Comparison of ENCODE assay signal across 21 cellular contexts in genomic region chr5:139880416-139881144, GRCh38.
DNase-seq lines count a peak whose midpoint lies in the region; ATAC-seq, FAIRE-seq and TF ChIP-seq lines count a peak whose summit lies in the region.
"Had no signal": no experiment of that assay in that cellular context is flagged by ENCODE, and none has a peak within 500 bp of the region (broad histone marks: within the 10 kb centered on the region; RNA-seq: fewer than 3 reads in every experiment).

No MANE protein-coding gene starts in this region.

- H3K56ac ChIP-seq in H1 (replicated peaks; ENCODE audit: insufficient read length, low read depth, low read length), result no peak overlapping the region

- POLR2A ChIA-PET in SK-N-SH (lab: Yijun Ruan, JAX), result no interaction called here
- POLR2A ChIA-PET in H1 (lab: Charles Lee; ENCODE audit: partially characterized antibody), result interaction anchor here (0.6 kb wide), 1 partner anchor 73 kb away, joined by 3 read pairs; no protein-coding TSS in a partner anchor

- no peak overlapping the region for H2BK15ac ChIP-seq in H1 (ENCODE audit: low read length)

- peak overlapping the region; percentile 68; the same call in 1 of the 2 replicates for H2BK12ac ChIP-seq in H1 (ENCODE audit: low read depth, low read length)

- no peak overlapping the region for H2BK20ac ChIP-seq in H1 (ENCODE audit: low read length)

- H3K4ac ChIP-seq in H1 (replicated peaks; ENCODE audit: insufficient read length, low read depth, low read length), result no peak overlapping the region

- peak overlapping the region; percentile 26 for H4K8ac ChIP-seq in H1 (ENCODE audit: extremely low read depth, insufficient read depth, low read length)

- H3K4me2 ChIP-seq in SK-N-SH (no peak overlapping the region), H1 (ENCODE audit: insufficient read depth in 1 of 2, low read depth in 2 of 2, low read length in 2 of 2) (no peak overlapping the region)
- H3K4me2 ChIP-seq: KMS-11 had no signal

- no peak for TF ChIP-seq POLR2A in H1 (IDR thresholded peaks at IDR 0.05; ENCODE audit: control extremely low read depth in 1 of 2, low read depth in 2 of 2, low read length in 2 of 2)

- H3K23me2 ChIP-seq in H1 (ENCODE audit: low read depth, low read length), result 0 out of 2 replicates have a peak, but pooled peaks cover 1% of the 10 kb centered on the region

- no peak for ATAC-seq in SK-N-SH treated with all-trans-retinoic acid at 6 μM for 48 hours
- peak; percentile 8 for ATAC-seq in upper lobe of right lung
- ATAC-seq: natural killer cell had no signal

- H3K18ac ChIP-seq in H1 (ENCODE audit: extremely low read depth, low read length), result peak overlapping the region; percentile 48; the same call in 1 of the 2 replicates

- H4K20me1 ChIP-seq in SK-N-SH (ENCODE audit: insufficient read depth) (no peaks in the 10 kb centered on the region), H1 (replicated peaks in 1 of 2; ENCODE audit: control insufficient read depth in 1 of 2, insufficient read depth in 2 of 2, low read length in 2 of 2) (no peaks in the 10 kb centered on the region)

- no peak overlapping the region for H3K9ac ChIP-seq in SK-N-SH
- no peak overlapping the region for H3K9ac ChIP-seq in H1 (replicated peaks in 1 of 4; ENCODE audit: extremely low read depth in 1 of 4, low read depth in 3 of 4, low read length in 3 of 4)
- H3K9ac ChIP-seq: KMS-11 had no signal

- H3K4me1 ChIP-seq in SK-N-SH (ENCODE audit: control insufficient read depth in 1 of 2, insufficient read depth in 2 of 2, low read depth in 1 of 2, low read length in 1 of 2), result peaks cover 0 to 49% of the 10 kb centered on the region in 2 experiments; a peak in 1 of 4 replicates
- H3K4me1 ChIP-seq in H1 (replicated peaks in 1 of 4; ENCODE audit: control insufficient read depth in 3 of 4, insufficient read depth in 4 of 4, low read length in 3 of 4), result peaks cover 0 to 9% (median 0%) of the 10 kb centered on the region in 4 experiments; a peak in 3 of 7 replicates
- peaks cover 14% of the 10 kb centered on the region for H3K4me1 ChIP-seq in mesodermal cell (ENCODE audit: control insufficient read depth, insufficient read depth, low read length, poor library complexity, severe bottlenecking)
- no peaks in the 10 kb centered on the region for H3K4me1 ChIP-seq in upper lobe of right lung
- H3K4me1 ChIP-seq: pancreas had no signal

- no peaks in the 10 kb centered on the region for H3K9me2 ChIP-seq in SK-N-SH

- in situ Hi-C loops in GM13976 (cut with MboI; ENCODE audit: low sequenced_read_pairs, unreplicated experiment), result no loop called here

- peak overlapping the region; percentile 60; the same call in 1 of the 2 replicates for H2BK5ac ChIP-seq in H1 (ENCODE audit: low read depth, low read length)

- peak overlapping the region in 1 of 2 experiments; percentile 74; a peak in 2 of 4 replicates for H3K27ac ChIP-seq in SK-N-SH (ENCODE audit: low read depth in 2 of 2, low read length in 1 of 2)
- no peak overlapping the region for H3K27ac ChIP-seq in H1 (ENCODE audit: low read depth, low read length)
- H3K27ac ChIP-seq in mesodermal cell (ENCODE audit: low read depth, low read length, severe bottlenecking), result peak overlapping the region; percentile 10
- H3K27ac ChIP-seq in upper lobe of right lung, result no peak overlapping the region
- H3K27ac ChIP-seq: KMS-11, pancreas, VCaP had no signal

- peaks cover 2% of the 10 kb centered on the region; the same call in 1 of the 2 replicates for H3K79me1 ChIP-seq in H1 (ENCODE audit: low read depth, low read length)

- H2AFZ ChIP-seq in SK-N-SH (ENCODE audit: low read depth), result no peak overlapping the region
- H2AFZ ChIP-seq in H1 (ENCODE audit: low read length), result no peak overlapping the region

- CTCF ChIA-PET in SK-N-SH (lab: Yijun Ruan, JAX) (interaction anchor here (0.9 to 5.8 kb wide), 14 partner anchors 9 to 233 kb away, joined by 3 to 55 read pairs (median 8); no protein-coding TSS in a partner anchor), H1 (lab: Charles Lee; ENCODE audit: partially characterized antibody) (interaction anchor here (0.6 to 3.6 kb wide), 14 partner anchors 9 to 115 kb away, joined by 3 to 43 read pairs (median 4); no protein-coding TSS in a partner anchor)

- no peaks in the 10 kb centered on the region for H3K27me3 ChIP-seq in SK-N-SH (ENCODE audit: insufficient read depth)
- peaks cover 0 to 2% (median 0%) of the 10 kb centered on the region in 4 experiments; a peak in 2 of 7 replicates for H3K27me3 ChIP-seq in H1 (replicated peaks in 1 of 4; ENCODE audit: control insufficient read depth in 3 of 4, extremely low read depth in 1 of 4, insufficient read depth in 3 of 4, low read length in 3 of 4)
- H3K27me3 ChIP-seq in upper lobe of right lung, result no peaks in the 10 kb centered on the region
- H3K27me3 ChIP-seq: pancreas had no signal

- no peak overlapping the region for H4K91ac ChIP-seq in H1 (replicated peaks; ENCODE audit: insufficient read length, low read length)

- H2BK120ac ChIP-seq in H1 (replicated peaks; ENCODE audit: low read depth, low read length), result no peak overlapping the region

- 64% methylated on average over 8 of the region's 18 CpGs for WGBS in SK-N-SH (ENCODE audit: low lambda C conversion rate)
- 82% methylated on average over 17 of the region's 18 CpGs; no CpG with 5 or more reads in 1 of the 2 experiments for WGBS in H1 (ENCODE audit: extremely low coverage in 1 of 2, insufficient coverage in 1 of 2, insufficient read length in 1 of 2, insufficient replicate concordance in 2 of 2, low coverage in 1 of 2, low lambda C conversion rate in 2 of 2, missing lambda C conversion rate in 1 of 2), 2 experiments
- 77 to 84% methylated on average over 11 to 14 of the region's 18 CpGs for WGBS in mesodermal cell (ENCODE audit: insufficient coverage in 2 of 2), 2 experiments

- no peak overlapping the region for H3K23ac ChIP-seq in H1 (ENCODE audit: insufficient read length)

- FAIRE-seq in H1 (lab: Jason Lieb, UNC), result no peak
- FAIRE-seq: A204.1, pancreas had no signal

- intact Hi-C loops in upper lobe of right lung (cut with DNase I), result no loop called here

- TF ChIP-seq CTCF in SK-N-SH (IDR thresholded peaks at IDR 0.05), result no peak
- TF ChIP-seq CTCF in H1 (IDR thresholded peaks at IDR 0.05; ENCODE audit: control extremely low read depth in 1 of 3, insufficient read depth in 1 of 3, low read depth in 1 of 3, low read length in 3 of 3), result no peak
- TF ChIP-seq CTCF in upper lobe of right lung (IDR thresholded peaks at IDR 0.05), result no peak
- TF ChIP-seq CTCF in GM13976 (IDR thresholded peaks at IDR 0.05; ENCODE audit: borderline replicate concordance, control extremely low read depth, extremely low read depth, insufficient read depth, missing control alignments), result no peak

- TF ChIP-seq RAD21 in SK-N-SH (IDR thresholded peaks at IDR 0.05; ENCODE audit: low read length) (no peak), H1 (IDR thresholded peaks at IDR 0.05 in 1 of 2, conservative IDR thresholded peaks at IDR 0.05 in 1 of 2; ENCODE audit: low read depth in 2 of 2, low read length in 2 of 2) (no peak)

- H3K4me3 ChIP-seq in SK-N-SH (ENCODE audit: low read depth in 2 of 2, low read length in 1 of 2) (no peak overlapping the region), H1 (ENCODE audit: extremely low read depth in 1 of 4, insufficient read depth in 2 of 4, low read depth in 3 of 4, low read length in 4 of 4) (no peak overlapping the region), mesodermal cell (ENCODE audit: extremely low read depth, insufficient read depth, low read length, poor library complexity, severe bottlenecking) (no peak overlapping the region), upper lobe of right lung (no peak overlapping the region)
- H3K4me3 ChIP-seq: pancreas had no signal

- no peaks in the 10 kb centered on the region for H3F3A ChIP-seq in SK-N-SH (replicated peaks; ENCODE audit: insufficient read depth)

- DNase-seq in SK-N-SH (peak; percentile 59), H1 (ENCODE audit: low read depth in 1 of 2, low spot score in 2 of 2) (no peak), upper lobe of right lung (no peak), NCI-H146 treated with DMSO at 0.1 percent for 48 hours (lab: John Stamatoyannopoulos, UW; ENCODE audit: unreplicated experiment) (no peak), GM13976 (ENCODE audit: low spot score) (no peak), NCI-H1105 (lab: John Stamatoyannopoulos, UW) (no peak)
- DNase-seq: activated CD4-positive, alpha-beta T cell treated with anti-CD3 and anti-CD28 coated beads for 48 hours; activated naive CD4-positive, alpha-beta T cell; activated T-cell treated with anti-CD3 and anti-CD28 coated beads, Interleukin-2, amount 50 U/mL, for 48 hours; CD8-positive, alpha-beta memory T cell; DMS153; natural killer cell; NCI-H187 treated with DMSO at 0.1 percent for 48 hours; pancreas; RPMI8226; trophoblast cell had no signal

- H3K9me3 ChIP-seq in SK-N-SH (no peaks in the 10 kb centered on the region), H1 (ENCODE audit: insufficient read depth in 2 of 2, low read depth in 1 of 2, low read length in 1 of 2) (no peaks in the 10 kb centered on the region), mesodermal cell (ENCODE audit: control insufficient read depth, low read length) (peaks cover 6% of the 10 kb centered on the region), upper lobe of right lung (no peaks in the 10 kb centered on the region)
- H3K9me3 ChIP-seq: pancreas had no signal

- no peak overlapping the region for H4K5ac ChIP-seq in H1 (ENCODE audit: insufficient read length, low read depth, low read length)

- no peaks in the 10 kb centered on the region for H3K79me2 ChIP-seq in SK-N-SH (ENCODE audit: insufficient read depth)
- no peaks in the 10 kb centered on the region for H3K79me2 ChIP-seq in H1 (ENCODE audit: control insufficient read depth in 1 of 2, insufficient read depth in 2 of 2, low read length in 2 of 2)

- H3K36me3 ChIP-seq in SK-N-SH (replicated peaks in 1 of 2; ENCODE audit: control insufficient read depth in 1 of 2, insufficient read depth in 2 of 2, low read length in 1 of 2), result no peaks in the 10 kb centered on the region
- no peaks in the 10 kb centered on the region for H3K36me3 ChIP-seq in H1 (ENCODE audit: control insufficient read depth in 2 of 4, insufficient read depth in 4 of 4, low read length in 3 of 4)
- H3K36me3 ChIP-seq in mesodermal cell (ENCODE audit: control insufficient read depth, insufficient read depth, low read length), result no peaks in the 10 kb centered on the region
- H3K36me3 ChIP-seq in upper lobe of right lung, result no peaks in the 10 kb centered on the region
- H3K36me3 ChIP-seq: pancreas had no signal

- no peak overlapping the region for H3K14ac ChIP-seq in H1 (ENCODE audit: insufficient read length)

- no peak overlapping the region for H2AK5ac ChIP-seq in H1 (ENCODE audit: low read depth, low read length)

- TF ChIP-seq EP300 in SK-N-SH (IDR thresholded peaks at IDR 0.05; ENCODE audit: borderline replicate concordance in 1 of 2, low read depth in 1 of 2, low read length in 1 of 2), result peak in 1 of 2 experiments; percentile 31; a peak in 2 of 4 replicates
- no peak for TF ChIP-seq EP300 in H1 (IDR thresholded peaks at IDR 0.05; ENCODE audit: borderline replicate concordance in 1 of 2, low read depth in 2 of 2, low read length in 2 of 2)

TF ChIP-seq in SK-N-SH treated with all-trans-retinoic acid at 6 μM for 48 hours, 23 proteins besides CTCF, POLR2A, EP300 and RAD21 (continues in another document):
- TF ChIP-seq BACH2 (CRISPR knock-in tag; IDR thresholded peaks at IDR 0.05; ENCODE audit: borderline replicate concordance) (no peak), RARB (CRISPR knock-in tag; IDR thresholded peaks at IDR 0.05) (no peak)
